ENCODE assay signal across 14 cellular contexts in genomic region chr6:54847799-54848597, GRCh38. TPM values are rescaled to one million over a fixed set of nuclear protein-coding genes. Genes with fewer than 3 reads are reported as not detected.
DNase-seq lines count a peak whose midpoint lies in the region; ATAC-seq and TF ChIP-seq lines count a peak whose summit lies in the region.
"Had no signal": no experiment of that assay in that cellular context is flagged by ENCODE, and none has a peak within 500 bp of the region (broad histone marks: within the 10 kb centered on the region; RNA-seq: fewer than 3 reads in every experiment).

No MANE protein-coding gene starts in this region.

- no peak for TF ChIP-seq CTCF in CD4-positive, alpha-beta T cell (IDR thresholded peaks at IDR 0.05)

- peaks cover 5% of the 10 kb centered on the region for H3K9me3 ChIP-seq in CD4-positive, alpha-beta T cell (ENCODE audit: control insufficient read depth, low read length)
- H3K9me3 ChIP-seq: pancreas had no signal

- CTCF ChIA-PET in CD4-positive, alpha-beta T cell (lab: Charles Lee) = no interaction called here

- POLR2A ChIA-PET in CD4-positive, alpha-beta T cell (lab: Charles Lee) = no interaction called here

- H3K4me1 Mint-ChIP-seq in CD4-positive, alpha-beta T cell (ENCODE audit: low read depth) = no peaks in the 10 kb centered on the region
- H3K4me1 Mint-ChIP-seq: T-cell had no signal

- H3K27ac Mint-ChIP-seq in CD4-positive, alpha-beta T cell = no peak overlapping the region
- H3K27ac Mint-ChIP-seq: T-cell had no signal

- H3K27me3 ChIP-seq in CD4-positive, alpha-beta T cell (ENCODE audit: control insufficient read depth, insufficient read depth, low read length) = peaks cover 10% of the 10 kb centered on the region
- H3K27me3 ChIP-seq: pancreas had no signal

- H3K27ac ChIP-seq in CD4-positive, alpha-beta T cell (ENCODE audit: low read depth, low read length) = no peak overlapping the region
- H3K27ac ChIP-seq: cardiac muscle cell had no signal

- DNase-seq in EL (peak; percentile 62), NCI-H69 (lab: John Stamatoyannopoulos, UW) (peak; percentile 84), non-pigmented ciliary epithelial cell (ENCODE audit: low read depth) (peak; percentile 1), MV-4-11 (lab: John Stamatoyannopoulos, UW) (no peak), Kasumi-1 (lab: John Stamatoyannopoulos, UW) (no peak), NCI-H774 (lab: John Stamatoyannopoulos, UW) (no peak)
- DNase-seq in CD4-positive, alpha-beta T cell = no peak
- DNase-seq: activated CD8-positive, alpha-beta memory T cell treated with anti-CD3 and anti-CD28 coated beads, Interleukin-2, amount 50 U/mL, for 4 hours; hippocampal formation; NCI-H2171 treated with DMSO at 0.1 percent for 48 hours; T-cell had no signal

- H3K9me3 Mint-ChIP-seq in CD4-positive, alpha-beta T cell = peaks cover 7% of the 10 kb centered on the region

- intact Hi-C loops in CD4-positive, alpha-beta T cell (cut with DNase I, micrococcal nuclease) = no loop called here

- H3K27me3 Mint-ChIP-seq in CD4-positive, alpha-beta T cell = peaks cover 25% of the 10 kb centered on the region

- H3K4me3 Mint-ChIP-seq in CD4-positive, alpha-beta T cell = no peak overlapping the region
- H3K4me3 Mint-ChIP-seq: T-cell had no signal

- H3K36me3 Mint-ChIP-seq in CD4-positive, alpha-beta T cell (ENCODE audit: low read depth) = no peaks in the 10 kb centered on the region
- H3K36me3 Mint-ChIP-seq: T-cell had no signal

- peak; percentile 85 for ATAC-seq in esophagus mucosa
- no peak for ATAC-seq in CD4-positive, alpha-beta T cell (ENCODE audit: poor library complexity)
- ATAC-seq: T-cell had no signal

RNA-seq across cellular contexts. Expression of gene FAM83B, which starts 1.4 kb away (rescaled TPM):
- 71.8 TPM for total RNA-seq in esophagus mucosa
- total RNA-seq in CD4-positive, alpha-beta T cell = not detected

Comparison
In these comparisons a context has a peak if more than half of its experiments do, and no peak if none do; other contexts are left out.
1. DNase-seq: peak in EL (single experiment), NCI-H69 (single experiment) and non-pigmented ciliary epithelial cell (single experiment); none in CD4-positive, alpha-beta T cell (0 of 10), MV-4-11 (single experiment), Kasumi-1 (0 of 2) and NCI-H774 (single experiment).
2. RNA of gene FAM83B, which starts 1.4 kb away (total RNA-seq): 71.8 TPM in esophagus mucosa (single experiment); not detected in CD4-positive, alpha-beta T cell; every median in the first group is over 10 times any median in the second.